In genomic region chr13:49429061-49429460, GRCh38 we compare ENCODE assay signal across 17 cellular contexts.
"Had no signal": no experiment of that assay in that cellular context is flagged by ENCODE, and none has a peak within 500 bp of the region (broad histone marks: within the 10 kb centered on the region; RNA-seq: fewer than 3 reads in every experiment).

No MANE protein-coding gene starts in this region.

- H3K79me2 ChIP-seq: hepatocyte had no signal

- H3K4me3 ChIP-seq: coronary artery, dorsolateral prefrontal cortex, esophagus muscularis mucosa, gastroesophageal sphincter, heart left ventricle, hepatocyte, left lung, lower lobe of right lung, mucosa of descending colon had no signal

- ATAC-seq: foreskin keratinocyte, gastroesophageal sphincter, heart left ventricle, left cardiac atrium, left ventricle myocardium superior, lower lobe of right lung, mucosa of descending colon had no signal

- H3K4me2 ChIP-seq: hepatocyte had no signal

- H3K9me3 ChIP-seq: esophagus muscularis mucosa, gastroesophageal sphincter, heart left ventricle, left lung, lower lobe of right lung, mucosa of descending colon had no signal

- H3K4me1 ChIP-seq: esophagus muscularis mucosa, foreskin keratinocyte, gastroesophageal sphincter, heart left ventricle, left lung, lower lobe of right lung had no signal

- DNase-seq: dermis blood vessel endothelial cell; dorsolateral prefrontal cortex; effector CD4-positive, alpha-beta T cell; effector memory CD4-positive, alpha-beta T cell; foreskin keratinocyte; left cardiac atrium; left lung; left ventricle myocardium superior; lower lobe of right lung; mesenchymal stem cell; mucosa of descending colon; naive B cell had no signal

- H3K27ac ChIP-seq: coronary artery, dorsolateral prefrontal cortex, esophagus muscularis mucosa, foreskin keratinocyte, gastroesophageal sphincter, heart left ventricle, hepatocyte, left lung, lower lobe of right lung had no signal

- H3K27me3 ChIP-seq: dorsolateral prefrontal cortex, esophagus muscularis mucosa, foreskin keratinocyte, gastroesophageal sphincter, heart left ventricle, hepatocyte, left lung had no signal

- H2AFZ ChIP-seq: hepatocyte had no signal
